Comparison of ENCODE assay signal across 8 cellular contexts in genomic region chr5:160926428-160926827, GRCh38.
DNase-seq lines count a peak whose midpoint lies in the region; ATAC-seq, FAIRE-seq and TF ChIP-seq lines count a peak whose summit lies in the region.

No MANE protein-coding gene starts in this region.

- no TSS peak for BruUV-seq in MCF 10A (replicated peaks; lab: Mats Ljungman, UMichigan)

- in situ Hi-C loops in T47D (cut with HindIII; ENCODE audit: low pct_unique_long_range_greater_than_20kb, low sequenced_read_pairs) = no loop called here

- H3K9me3 Mint-ChIP-seq in MCF 10A (ENCODE audit: unreplicated experiment) = no peaks in the 10 kb centered on the region
- H3K9me3 Mint-ChIP-seq in activated CD8-positive, alpha-beta memory T cell treated with anti-CD3 and anti-CD28 coated beads, Interleukin-2, amount 10 ng/mL, durations not matched to agents 7 days and 5 days (ENCODE audit: low read depth) = no peaks in the 10 kb centered on the region

- H3K36me3 Mint-ChIP-seq in MCF 10A (ENCODE audit: insufficient read depth, unreplicated experiment) = no peaks in the 10 kb centered on the region
- H3K36me3 Mint-ChIP-seq in activated CD8-positive, alpha-beta memory T cell treated with anti-CD3 and anti-CD28 coated beads, Interleukin-2, amount 10 ng/mL, durations not matched to agents 7 days and 5 days = no peaks in the 10 kb centered on the region

- H3K27me3 Mint-ChIP-seq in MCF 10A (ENCODE audit: insufficient read depth, unreplicated experiment) = no peaks in the 10 kb centered on the region
- no peaks in the 10 kb centered on the region for H3K27me3 Mint-ChIP-seq in activated CD8-positive, alpha-beta memory T cell treated with anti-CD3 and anti-CD28 coated beads, Interleukin-2, amount 10 ng/mL, durations not matched to agents 7 days and 5 days

- ATAC-seq in GM19351 (IDR thresholded peaks at IDR 0.05; ENCODE audit: unreplicated experiment) (no peak), GM21786 (IDR thresholded peaks at IDR 0.05; ENCODE audit: unreplicated experiment) (no peak)
- ATAC-seq in activated CD8-positive, alpha-beta memory T cell treated with anti-CD3 and anti-CD28 coated beads, Interleukin-2, amount 10 ng/mL, durations not matched to agents 7 days and 5 days = no peak

- intact Hi-C loops in MCF 10A (cut with micrococcal nuclease) = no loop called here

- FAIRE-seq in urothelium cell line (lab: Jason Lieb, UNC) = no peak

- no peak for TF ChIP-seq CTCF in MCF 10A (IDR thresholded peaks at IDR 0.05; ENCODE audit: unreplicated experiment)

- H3K4me3 Mint-ChIP-seq in MCF 10A (ENCODE audit: unreplicated experiment) = no peak overlapping the region
- H3K4me3 Mint-ChIP-seq in activated CD8-positive, alpha-beta memory T cell treated with anti-CD3 and anti-CD28 coated beads, Interleukin-2, amount 10 ng/mL, durations not matched to agents 7 days and 5 days = no peak overlapping the region

- CTCF ChIA-PET in MCF 10A (lab: Yijun Ruan, JAX) = interaction anchor here (0.6 to 1.4 kb wide), 4 partner anchors 8 to 306 kb away, joined by 3 read pairs; no protein-coding TSS in a partner anchor
- CTCF ChIA-PET in activated CD8-positive, alpha-beta memory T cell treated with anti-CD3 and anti-CD28 coated beads, Interleukin-2, amount 10 ng/mL, durations not matched to agents 7 days and 5 days (lab: Charles Lee) = no interaction called here

- POLR2A ChIA-PET in MCF 10A (lab: Yijun Ruan, JAX) = interaction anchor here (0.8 kb wide), 1 partner anchor 21 kb away, joined by 3 read pairs; no protein-coding TSS in a partner anchor

- no peaks in the 10 kb centered on the region for H3K4me1 Mint-ChIP-seq in MCF 10A (ENCODE audit: insufficient read depth, unreplicated experiment)
- no peaks in the 10 kb centered on the region for H3K4me1 Mint-ChIP-seq in activated CD8-positive, alpha-beta memory T cell treated with anti-CD3 and anti-CD28 coated beads, Interleukin-2, amount 10 ng/mL, durations not matched to agents 7 days and 5 days

- H3K27ac Mint-ChIP-seq in MCF 10A (ENCODE audit: low read depth, unreplicated experiment) = no peak overlapping the region
- no peak overlapping the region for H3K27ac Mint-ChIP-seq in activated CD8-positive, alpha-beta memory T cell treated with anti-CD3 and anti-CD28 coated beads, Interleukin-2, amount 10 ng/mL, durations not matched to agents 7 days and 5 days

- peak; percentile 19 to 36 for DNase-seq in T47D (ENCODE audit: low read depth in 1 of 2, low spot score in 1 of 2)
- DNase-seq in MCF 10A (ENCODE audit: unreplicated experiment) = no peak
- DNase-seq in NCI-H526 treated with DMSO at 0.1 percent for 48 hours (lab: John Stamatoyannopoulos, UW) = peak; percentile 78
- DNase-seq in globus pallidus (ENCODE audit: low spot score) = peak; percentile 54
- peak; percentile 42 for DNase-seq in urothelium cell line (ENCODE audit: low spot score)
- DNase-seq in activated CD8-positive, alpha-beta memory T cell treated with anti-CD3 and anti-CD28 coated beads, Interleukin-2, amount 10 ng/mL, durations not matched to agents 7 days and 5 days = no peak

Comparison
In these comparisons a context has a peak if more than half of its experiments do, and no peak if none do; other contexts are left out.
1. DNase-seq: peak in T47D (2 of 2), NCI-H526 treated with DMSO at 0.1 percent for 48 hours (single experiment), globus pallidus (single experiment) and urothelium cell line (single experiment); none in MCF 10A (single experiment) and activated CD8-positive, alpha-beta memory T cell treated with anti-CD3 and anti-CD28 coated beads, Interleukin-2, amount 10 ng/mL, durations not matched to agents 7 days and 5 days (single experiment).